Comparison of ENCODE assay signal across 24 cellular contexts in the genomic region with DNA sequence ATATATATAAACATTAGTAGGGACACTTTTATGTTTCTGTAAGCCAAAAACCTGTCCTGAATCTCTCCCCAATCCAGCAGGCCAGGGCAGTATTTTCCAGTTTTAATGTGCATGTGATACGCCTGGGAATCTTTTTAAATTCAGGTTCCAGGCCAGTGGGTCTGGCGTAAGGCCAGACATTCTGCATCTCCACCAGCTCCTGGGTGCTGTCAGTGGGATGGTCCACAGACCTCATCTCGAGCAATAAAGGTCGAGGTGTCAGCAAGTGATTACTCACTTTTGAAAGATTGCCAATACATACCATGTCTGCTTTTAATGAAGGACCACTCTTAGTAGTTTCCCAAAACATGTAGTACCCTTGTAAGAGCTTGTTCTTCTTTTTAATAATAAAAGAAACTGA.
"Had no signal": no experiment of that assay in that cellular context is flagged by ENCODE, and none has a peak within 500 bp of the region (broad histone marks: within the 10 kb centered on the region; RNA-seq: fewer than 3 reads in every experiment).

No MANE protein-coding gene starts in this region.

- DNase-seq: activated gamma-delta T cell treated with Interleukin-2 at 50 U/mL for 16 hours; activated T-cell treated with anti-CD3 and anti-CD28 coated beads, Interleukin-2, amount 50 U/mL, for 1 hour; aorta; brain microvascular endothelial cell; caudate nucleus; dermis blood vessel endothelial cell; effector memory CD4-positive, alpha-beta T cell; gastrocnemius medialis; heart left ventricle; islet precursor cell; mammary epithelial cell; naive thymus-derived CD8-positive, alpha-beta T cell; retina; sigmoid colon; stimulated activated CD4-positive, alpha-beta T cell treated with anti-CD3 and anti-CD28 coated beads, Interleukin-15, amount 100 ng/mL, for 24 hours; T1000; trophoblast cell; uterus had no signal

- H3K27ac Mint-ChIP-seq: activated naive CD4-positive, alpha-beta T cell treated with anti-CD3 and anti-CD28 coated beads, Interleukin-2, amount 50 U/mL, for 24 hours; mesothelial cell of epicardium; naive thymus-derived CD8-positive, alpha-beta T cell; stimulated activated memory B cell treated with anti-CD40 and anti-IgM and Interleukin-4, amounts not matched to agents 10 μg/mL and 1 μg/mL and 100 μg/mL, for 72 hours; WTC11 had no signal

- H3K36me3 Mint-ChIP-seq: activated naive CD4-positive, alpha-beta T cell treated with anti-CD3 and anti-CD28 coated beads, Interleukin-2, amount 50 U/mL, for 24 hours; mesothelial cell of epicardium; stimulated activated memory B cell treated with anti-CD40 and anti-IgM and Interleukin-4, amounts not matched to agents 10 μg/mL and 1 μg/mL and 100 μg/mL, for 72 hours had no signal

- ATAC-seq: esophagus mucosa; gastrocnemius medialis; heart left ventricle; left lobe of liver; naive thymus-derived CD8-positive, alpha-beta T cell; stimulated activated memory B cell treated with anti-CD40 and anti-IgM and Interleukin-4, amounts not matched to agents 10 μg/mL and 1 μg/mL and 100 μg/mL, for 72 hours; WTC11 had no signal

- H3K4me3 Mint-ChIP-seq: activated naive CD4-positive, alpha-beta T cell treated with anti-CD3 and anti-CD28 coated beads, Interleukin-2, amount 50 U/mL, for 24 hours; mesothelial cell of epicardium; naive thymus-derived CD8-positive, alpha-beta T cell; stimulated activated memory B cell treated with anti-CD40 and anti-IgM and Interleukin-4, amounts not matched to agents 10 μg/mL and 1 μg/mL and 100 μg/mL, for 72 hours; WTC11 had no signal

- H3K4me1 Mint-ChIP-seq: activated naive CD4-positive, alpha-beta T cell treated with anti-CD3 and anti-CD28 coated beads, Interleukin-2, amount 50 U/mL, for 24 hours; naive thymus-derived CD8-positive, alpha-beta T cell; stimulated activated memory B cell treated with anti-CD40 and anti-IgM and Interleukin-4, amounts not matched to agents 10 μg/mL and 1 μg/mL and 100 μg/mL, for 72 hours had no signal
